ENCODE assay signal across 9 cellular contexts in the genomic region with DNA sequence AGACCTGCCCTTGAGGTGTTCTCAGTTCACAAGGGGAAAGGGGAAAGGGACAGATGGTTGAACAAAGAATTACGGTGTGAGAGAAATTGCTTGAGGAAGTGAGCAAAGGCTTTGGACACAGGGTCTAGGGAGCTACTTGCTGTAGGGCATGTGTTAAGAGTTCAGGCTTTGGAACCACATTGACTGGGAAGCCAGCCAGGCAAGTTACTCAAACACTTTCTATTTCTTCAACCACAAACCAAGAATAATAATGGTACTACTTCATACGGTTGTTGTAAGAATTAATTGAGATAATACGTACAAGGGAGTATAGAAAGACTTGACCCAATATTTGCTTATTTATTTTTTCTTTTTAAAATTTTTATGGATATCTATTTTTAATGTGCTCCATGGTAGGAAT. TPM values are rescaled to one million over a fixed set of nuclear protein-coding genes. Genes with fewer than 3 reads are reported as not detected.
DNase-seq lines count a peak whose midpoint lies in the region; ATAC-seq and TF ChIP-seq lines count a peak whose summit lies in the region.
"Had no signal": no experiment of that assay in that cellular context is flagged by ENCODE, and none has a peak within 500 bp of the region (broad histone marks: within the 10 kb centered on the region; RNA-seq: fewer than 3 reads in every experiment).

No MANE protein-coding gene starts in this region.

- H3K27me3 ChIP-seq in SJCRH30 (no peaks in the 10 kb centered on the region), heart right ventricle (no peaks in the 10 kb centered on the region)

- no peak overlapping the region for H3K4me3 Mint-ChIP-seq in type B pancreatic cell

- TF ChIP-seq CTCF in heart right ventricle (IDR thresholded peaks at IDR 0.05) = no peak
- no peak for TF ChIP-seq CTCF in type B pancreatic cell (conservative IDR thresholded peaks at IDR 0.05)

- intact Hi-C loops in Right ventricle myocardium inferior (cut with DNase I) = loop anchor here (10.0 kb wide), 1 partner anchor 220 kb away; no protein-coding TSS in a partner anchor
- intact Hi-C loops in cardiac septum (cut with DNase I) = loop anchor here (2.0 to 10.0 kb wide), 2 partner anchors 26 to 110 kb away; a partner anchor contains a TSS
- intact Hi-C loops in heart right ventricle (cut with DNase I) = loop anchor here in 1 of 10 donors (5.0 kb wide), 1 partner anchor 282 kb away; no protein-coding TSS in a partner anchor

- no peaks in the 10 kb centered on the region; the same call in 1 of the 2 replicates for H3K36me3 ChIP-seq in SJCRH30
- H3K36me3 ChIP-seq in heart right ventricle = no peaks in the 10 kb centered on the region

- peaks cover 31% of the 10 kb centered on the region for H3K4me1 Mint-ChIP-seq in type B pancreatic cell (ENCODE audit: unreplicated experiment)

- DNase-seq in Right ventricle myocardium inferior (ENCODE audit: missing footprints) = peak; percentile 71
- DNase-seq in cardiac septum (ENCODE audit: low spot score) = no peak
- DNase-seq in SJCRH30 = peak; percentile 65 to 79
- DNase-seq in heart right ventricle = peak in 1 of 2 donors; percentile 71
- DNase-seq in type B pancreatic cell (ENCODE audit: extremely low spot score, unreplicated experiment) = no peak
- DNase-seq in COLO668 (lab: John Stamatoyannopoulos, UW; ENCODE audit: unreplicated experiment) = no peak
- DNase-seq in dermis blood vessel endothelial cell = no peak

- ATAC-seq in Right ventricle myocardium inferior = peak; percentile 62
- ATAC-seq in HG03108 (IDR thresholded peaks at IDR 0.05; ENCODE audit: unreplicated experiment) = peak; percentile 82
- peak; percentile 31 to 62 (median 54) for ATAC-seq in heart right ventricle

- 36 to 37% methylated on average over 3 of the region's 3 CpGs for WGBS in heart right ventricle, 2 donors

- peak overlapping the region; percentile 39 for H3K27ac Mint-ChIP-seq in type B pancreatic cell

- H3K4me1 ChIP-seq in SJCRH30 (peaks cover 41% of the 10 kb centered on the region), heart right ventricle (peaks cover 6 to 84% (median 67%) of the 10 kb centered on the region in 9 donors)

- H3K9me3 Mint-ChIP-seq in type B pancreatic cell = no peaks in the 10 kb centered on the region

- no peaks in the 10 kb centered on the region for H3K36me3 Mint-ChIP-seq in type B pancreatic cell

- H3K27ac ChIP-seq in SJCRH30 (no peak overlapping the region), heart right ventricle (peak overlapping the region; percentile 55 to 88 (median 85))

- no peaks in the 10 kb centered on the region for H3K27me3 Mint-ChIP-seq in type B pancreatic cell

- H3K4me3 ChIP-seq in SJCRH30 (no peak overlapping the region), heart right ventricle (no peak overlapping the region)
- H3K4me3 ChIP-seq: skin epidermis had no signal

- H3K9me3 ChIP-seq in SJCRH30 (replicated peaks) (no peaks in the 10 kb centered on the region), heart right ventricle (no peaks in the 10 kb centered on the region)

RNA-seq across cellular contexts. Expression of a gene that starts 26.6 kb away (rescaled TPM):
- total RNA-seq in Right ventricle myocardium inferior = 153 TPM
- 163 TPM for total RNA-seq in cardiac septum
- 54.5 and 57.2 TPM in 2 replicates for total RNA-seq in SJCRH30 (2014; rRNA removed; shearing (Covaris generic))
- total RNA-seq in heart right ventricle = 100 to 1,000 TPM; 122 to 179 (median 143) TPM
- 10 to 100 TPM in 1 of 2 donors, 1 to 10 TPM in 1; 9.9 to 25.1 TPM for polyA plus RNA-seq in heart right ventricle
- total RNA-seq in type B pancreatic cell (ENCODE audit: low replicate concordance) = 35.2 and 80.0 TPM in 2 replicates
- 21.1 and 23.1 TPM in 2 replicates for total RNA-seq in dermis blood vessel endothelial cell

Comparison
In these comparisons a context has a peak if more than half of its experiments do, and no peak if none do; other contexts are left out.
1. DNase-seq: peak in Right ventricle myocardium inferior (single experiment) and SJCRH30 (2 of 2); none in cardiac septum (single experiment), type B pancreatic cell (single experiment), COLO668 (single experiment) and dermis blood vessel endothelial cell (single experiment).
2. Peak in every context shown above with its lines, with median percentiles within 50 percentile points of each other: ATAC-seq.